Comparison of ENCODE assay signal across 1 cellular context in genomic region chr2:27622921-27623384, GRCh38.
TF ChIP-seq lines count a peak whose summit lies in the region.

No MANE protein-coding gene starts in this region.

TF ChIP-seq in endothelial cell of umbilical vein, 7 proteins besides CTCF, POLR2A, EP300 and RAD21 (continued from another document):
- TF ChIP-seq EZH2 (IDR thresholded peaks at IDR 0.05; ENCODE audit: borderline replicate concordance, low read depth, low read length, severe bottlenecking) (no peak), POLR2AphosphoS5 (IDR thresholded peaks at IDR 0.05; ENCODE audit: insufficient read depth, low read depth, low read length) (no peak)
